Comparison of ENCODE assay signal across 6 cellular contexts in the genomic region with DNA sequence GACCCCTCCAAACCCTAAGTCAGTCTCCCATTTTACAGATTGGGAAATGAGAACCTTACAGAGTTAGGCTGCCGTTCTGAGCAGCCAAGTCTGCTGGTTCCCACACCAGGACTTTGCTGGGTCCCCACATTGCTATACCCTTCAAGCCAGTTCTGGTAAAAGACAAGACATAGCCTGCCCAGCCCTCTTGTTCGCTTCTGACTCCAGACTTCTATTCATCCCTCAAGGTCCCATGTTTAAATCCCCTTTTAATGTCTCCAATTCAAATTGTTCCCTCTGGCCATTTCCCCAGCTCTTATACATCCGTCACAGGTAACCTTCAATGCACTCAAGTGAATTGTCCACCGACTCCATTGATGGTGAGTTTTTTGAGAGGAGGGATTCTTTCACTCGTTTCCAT.
"Had no signal": no experiment of that assay in that cellular context is flagged by ENCODE, and none has a peak within 500 bp of the region (broad histone marks: within the 10 kb centered on the region; RNA-seq: fewer than 3 reads in every experiment).

No MANE protein-coding gene starts in this region.

- H2AFZ ChIP-seq: GM23248 had no signal

- H3K27ac ChIP-seq: GM23248 had no signal

- H3K4me1 ChIP-seq: HAP-1 had no signal

- H3K9me3 ChIP-seq: HAP-1 had no signal

- ATAC-seq: HCT116 had no signal

- H3K9ac ChIP-seq: GM23248 had no signal

- DNase-seq: GM23248, GOT3, H7, IMR-90 had no signal

- H3K4me3 ChIP-seq: GM23248, HAP-1 had no signal

- H3K36me3 ChIP-seq: HAP-1 had no signal
